8 cellular contexts compared by ENCODE assay signal in genomic region chr2:201909961-201910361, GRCh38.
DNase-seq lines count a peak whose midpoint lies in the region; ATAC-seq, FAIRE-seq and TF ChIP-seq lines count a peak whose summit lies in the region.

No MANE protein-coding gene starts in this region.

- peak overlapping the region; percentile 86 for H3K4me2 ChIP-seq in Karpas-422 (ENCODE audit: low read depth, low read length, poor library complexity, severe bottlenecking)

- H3K4me1 Mint-ChIP-seq in chondrocyte (ENCODE audit: low read depth): peaks cover 46% of the 10 kb centered on the region

- FAIRE-seq in GM19239 (lab: Jason Lieb, UNC): peak; percentile 91

- H3K36me3 ChIP-seq in Karpas-422 (ENCODE audit: insufficient read depth, low read length): no peaks in the 10 kb centered on the region

- peak overlapping the region; percentile 68 for H3K9ac ChIP-seq in Karpas-422 (ENCODE audit: low read length)

- TF ChIP-seq CTCF in chondrocyte (IDR thresholded peaks at IDR 0.05): no peak

- H2AFZ ChIP-seq in Karpas-422 (ENCODE audit: low read length): peak overlapping the region; percentile 44

- H3K9me2 ChIP-seq in Karpas-422 (replicated peaks; ENCODE audit: insufficient read depth, low read length): no peaks in the 10 kb centered on the region

- peak overlapping the region; percentile 97 for H3K27ac ChIP-seq in Karpas-422 (ENCODE audit: low read length)

- H3K79me2 ChIP-seq in Karpas-422 (ENCODE audit: low read length): peaks cover 10% of the 10 kb centered on the region

- no peaks in the 10 kb centered on the region for H3K27me3 Mint-ChIP-seq in chondrocyte (ENCODE audit: low read depth)

- ATAC-seq in HG02840 (IDR thresholded peaks at IDR 0.05; ENCODE audit: low FRiP score, unreplicated experiment): no peak

- peaks cover 91% of the 10 kb centered on the region for H3K4me1 ChIP-seq in Karpas-422 (ENCODE audit: low read length)

- H3K9me3 Mint-ChIP-seq in chondrocyte (ENCODE audit: low read depth): no peaks in the 10 kb centered on the region

- no peaks in the 10 kb centered on the region for H4K20me1 ChIP-seq in Karpas-422 (ENCODE audit: insufficient read depth, low read depth, low read length)

- H3K27me3 ChIP-seq in Karpas-422 (ENCODE audit: low read length): no peaks in the 10 kb centered on the region

- DNase-seq in AG08395 (ENCODE audit: low spot score) (peak; percentile 59), GM19239 (ENCODE audit: insufficient read length, low spot score) (peak; percentile 33), Karpas-422 (peak; percentile 90), chondrocyte (ENCODE audit: low spot score) (no peak), mucosa of gallbladder (ENCODE audit: low spot score) (no peak), superior temporal gyrus (ENCODE audit: extremely low spot score) (no peak)
- DNase-seq in activated effector memory CD4-positive, alpha-beta T cell treated with Interleukin-2 at 50 U/mL for 16 hours: no peak

- H3K4me3 Mint-ChIP-seq in chondrocyte (ENCODE audit: unreplicated experiment): peak overlapping the region; percentile 56

- H3K9me3 ChIP-seq in Karpas-422 (ENCODE audit: low read length): no peaks in the 10 kb centered on the region

- no peaks in the 10 kb centered on the region for H3K36me3 Mint-ChIP-seq in chondrocyte (ENCODE audit: low read depth)

- H3K27ac Mint-ChIP-seq in chondrocyte (ENCODE audit: unreplicated experiment): peak overlapping the region; percentile 91

- peak overlapping the region; percentile 56 for H3K4me3 ChIP-seq in Karpas-422 (ENCODE audit: low read length)

Comparison
In these comparisons a context has a peak if more than half of its experiments do, and no peak if none do; other contexts are left out.
1. DNase-seq: peak in AG08395 (single experiment), GM19239 (single experiment) and Karpas-422 (single experiment); none in chondrocyte (single experiment), activated effector memory CD4-positive, alpha-beta T cell treated with Interleukin-2 at 50 U/mL for 16 hours (single experiment), mucosa of gallbladder (single experiment) and superior temporal gyrus (single experiment).